26 cellular contexts compared by ENCODE assay signal in genomic region chr10:99457808-99458207, GRCh38. TPM values are rescaled to one million over a fixed set of nuclear protein-coding genes. Genes with fewer than 3 reads are reported as not detected.
DNase-seq lines count a peak whose midpoint lies in the region; ATAC-seq and TF ChIP-seq lines count a peak whose summit lies in the region.
"Had no signal": no experiment of that assay in that cellular context is flagged by ENCODE, and none has a peak within 500 bp of the region (broad histone marks: within the 10 kb centered on the region; RNA-seq: fewer than 3 reads in every experiment).

No MANE protein-coding gene starts in this region.

- no peak overlapping the region for H2BK15ac ChIP-seq in mesenchymal stem cell (ENCODE audit: low read depth, poor library complexity, severe bottlenecking)

- no peak overlapping the region for H3K14ac ChIP-seq in mesenchymal stem cell (ENCODE audit: low read length in 2 of 2)

- TF ChIP-seq CTCF in cardiac fibroblast (IDR thresholded peaks at IDR 0.05; ENCODE audit: low read depth, low read length) (no peak), OCI-LY7 (conservative IDR thresholded peaks at IDR 0.05; ENCODE audit: low read length) (no peak), breast epithelium (IDR thresholded peaks at IDR 0.05) (no peak)

- no peaks in the 10 kb centered on the region for H3K36me3 ChIP-seq in mesenchymal stem cell (ENCODE audit: control insufficient read depth in 1 of 2, insufficient read depth in 2 of 2, low read depth in 1 of 2, low read length in 2 of 2)
- no peaks in the 10 kb centered on the region for H3K36me3 ChIP-seq in OCI-LY7 (ENCODE audit: insufficient read depth, low read length)
- H3K36me3 ChIP-seq in breast epithelium: no peaks in the 10 kb centered on the region
- H3K36me3 ChIP-seq: ascending aorta, esophagus muscularis mucosa, right atrium auricular region, SJCRH30, spleen, thyroid gland, uterus had no signal

- no peak for ATAC-seq in GM18505 (IDR thresholded peaks at IDR 0.05; ENCODE audit: unreplicated experiment)

- POLR2A ChIA-PET in OCI-LY7 (lab: Charles Lee): no interaction called here

- H3K9me2 ChIP-seq in OCI-LY7 (ENCODE audit: insufficient read depth, low read length): no peaks in the 10 kb centered on the region

- H3K4me1 ChIP-seq in mesenchymal stem cell (ENCODE audit: control insufficient read depth, insufficient read depth, low read depth, low read length) (no peaks in the 10 kb centered on the region), OCI-LY7 (ENCODE audit: insufficient read depth, low read length, poor library complexity, severe bottlenecking) (no peaks in the 10 kb centered on the region), breast epithelium (no peaks in the 10 kb centered on the region)
- H3K4me1 ChIP-seq: ascending aorta, esophagus muscularis mucosa, right atrium auricular region, SJCRH30, spleen, thyroid gland, uterus had no signal

- H3K4me2 ChIP-seq in mesenchymal stem cell (ENCODE audit: low read length, poor library complexity, severe bottlenecking) (no peak overlapping the region), OCI-LY7 (ENCODE audit: low read length) (no peak overlapping the region)

- no peak overlapping the region for H4K8ac ChIP-seq in mesenchymal stem cell (ENCODE audit: low read length)

- no peak overlapping the region for H3K4ac ChIP-seq in mesenchymal stem cell (ENCODE audit: low read depth in 1 of 2, low read length in 2 of 2)

- no peak overlapping the region for H3K23ac ChIP-seq in mesenchymal stem cell (ENCODE audit: low read length in 2 of 2)

- H3K27me3 ChIP-seq in mesenchymal stem cell (ENCODE audit: control insufficient read depth in 1 of 2, insufficient read depth in 1 of 2, low read length in 2 of 2): peaks cover 21 to 48% of the 10 kb centered on the region in 2 experiments
- peaks cover 0 to 18% of the 10 kb centered on the region in 2 donors for H3K27me3 ChIP-seq in breast epithelium
- H3K27me3 ChIP-seq: ascending aorta, right atrium auricular region, thyroid gland, uterus had no signal

- H3K27ac ChIP-seq in mesenchymal stem cell (ENCODE audit: low read length, poor library complexity, severe bottlenecking): no peak overlapping the region
- no peak overlapping the region for H3K27ac ChIP-seq in OCI-LY7 (ENCODE audit: low read depth, low read length, poor library complexity, severe bottlenecking)
- no peak overlapping the region for H3K27ac ChIP-seq in breast epithelium
- H3K27ac ChIP-seq: ascending aorta, esophagus muscularis mucosa, right atrium auricular region, SJCRH30, spleen, thyroid gland, uterus had no signal

- no peak overlapping the region for H2AFZ ChIP-seq in mesenchymal stem cell (ENCODE audit: low read depth, low read length)
- no peak overlapping the region for H2AFZ ChIP-seq in OCI-LY7 (ENCODE audit: low read length)

- H2BK12ac ChIP-seq in mesenchymal stem cell (ENCODE audit: low read length in 2 of 2): peak overlapping the region in 1 of 2 experiments; percentile 81

- H3K9ac ChIP-seq in mesenchymal stem cell (ENCODE audit: low read length): no peak overlapping the region

- H3K9me3 ChIP-seq in mesenchymal stem cell (ENCODE audit: control insufficient read depth, low read length) (no peaks in the 10 kb centered on the region), OCI-LY7 (ENCODE audit: low read length) (no peaks in the 10 kb centered on the region), breast epithelium (no peaks in the 10 kb centered on the region)
- H3K9me3 ChIP-seq: ascending aorta, esophagus muscularis mucosa, right atrium auricular region, SJCRH30, spleen, thyroid gland, uterus had no signal

- CTCF ChIA-PET in OCI-LY7 (lab: Charles Lee; ENCODE audit: unreplicated experiment): no interaction called here

- TF ChIP-seq POLR2A in GM18505 (IDR thresholded peaks at IDR 0.05; ENCODE audit: borderline replicate concordance, extremely low read depth, insufficient read depth, insufficient read length): no peak
- no peak for TF ChIP-seq POLR2A in breast epithelium (IDR thresholded peaks at IDR 0.05)

- DNase-seq in EL (peak; percentile 59), NCI-H226 (peak; percentile 26), cardiac fibroblast (ENCODE audit: low read depth in 2 of 2) (peak; percentile 6 to 25), mesenchymal stem cell (peak; percentile 81), AG08395 (ENCODE audit: low spot score) (no peak), OCI-LY7 (ENCODE audit: low spot score) (no peak), breast epithelium (ENCODE audit: low spot score in 2 of 2) (no peak)
- DNase-seq: activated CD4-positive, alpha-beta T cell treated with anti-CD3 and anti-CD28 coated beads, Interleukin-2, amount 10 ng/mL, durations not matched to agents 7 days and 5 days; activated effector memory CD4-positive, alpha-beta T cell treated with Interleukin-2 at 50 U/mL for 16 hours; activated naive CD8-positive, alpha-beta T cell treated with anti-CD3 and anti-CD28 coated beads for 36 hours; C1 segment of cervical spinal cord; cerebellar nuclear complex; NCI-H2107; NCI-H446 treated with DMSO at 0.1 percent for 48 hours; posterior cingulate gyrus; RPMI8226; SJCRH30; spleen; stimulated activated CD8-positive, alpha-beta memory T cell treated with anti-CD3 and anti-CD28 coated beads, Interleukin-4, amount 100 ng/mL, for 48 hours; T1000; thyroid gland; uterus had no signal

- H2AK5ac ChIP-seq in mesenchymal stem cell (ENCODE audit: low read length, severe bottlenecking): no peak overlapping the region

- H4K91ac ChIP-seq in mesenchymal stem cell (ENCODE audit: low read length): no peak overlapping the region

- no TSS peak for BruUV-seq in OCI-LY7 (replicated peaks; lab: Mats Ljungman, UMichigan)

- H3K4me3 ChIP-seq in cardiac fibroblast (replicated peaks in 1 of 2; ENCODE audit: low read depth in 2 of 2, low read length in 2 of 2) (no peak overlapping the region), mesenchymal stem cell (ENCODE audit: insufficient read depth in 1 of 2, low read depth in 1 of 2, low read length in 2 of 2) (no peak overlapping the region), OCI-LY7 (ENCODE audit: low read depth, low read length, poor library complexity, severe bottlenecking) (no peak overlapping the region), breast epithelium (no peak overlapping the region)
- H3K4me3 ChIP-seq: ascending aorta, esophagus muscularis mucosa, right atrium auricular region, SJCRH30, spleen, thyroid gland, uterus had no signal

- peak overlapping the region in 1 of 2 experiments; percentile 89 for H3K18ac ChIP-seq in mesenchymal stem cell (ENCODE audit: low read depth in 1 of 2, low read length in 2 of 2)

- no peaks in the 10 kb centered on the region for H3K79me2 ChIP-seq in OCI-LY7 (ENCODE audit: insufficient read depth, low read depth, low read length)

- H2BK5ac ChIP-seq in mesenchymal stem cell (ENCODE audit: low read depth, low read length, poor library complexity, severe bottlenecking): no peak overlapping the region

- no peak overlapping the region for H2BK120ac ChIP-seq in mesenchymal stem cell (ENCODE audit: low read depth, low read length)

- H3K79me1 ChIP-seq in mesenchymal stem cell (replicated peaks; ENCODE audit: low read length, poor library complexity, severe bottlenecking): no peaks in the 10 kb centered on the region

- no peaks in the 10 kb centered on the region for H4K20me1 ChIP-seq in OCI-LY7 (ENCODE audit: insufficient read depth, low read length)

- intact Hi-C loops in OCI-LY7 (cut with micrococcal nuclease; ENCODE audit: unreplicated experiment): no loop called here
- intact Hi-C loops in breast epithelium (cut with DNase I; ENCODE audit: low total_unique reads): no loop called here

- 26% methylated on average over 2 of the region's 2 CpGs for WGBS in mesenchymal stem cell

RNA-seq across cellular contexts. Expression of gene GOT1, which starts 27.4 kb away (rescaled TPM):
- 36.0 TPM for polyA plus RNA-seq in mesenchymal stem cell (2013, experiment 1 of 2)
- 36.7 TPM for polyA plus RNA-seq in mesenchymal stem cell (2013, experiment 2 of 2)
- total RNA-seq in OCI-LY7 (2014; rRNA removed; shearing (Covaris generic)): 24.5 and 26.4 TPM in 2 replicates
- 50.4 and 59.0 TPM in 2 replicates for total RNA-seq in OCI-LY7 (2022)
- total RNA-seq in breast epithelium: 10 to 100 TPM; 13.9 to 18.4 (median 15.7) TPM

Comparison
In these comparisons a context has a peak if more than half of its experiments do, and no peak if none do; other contexts are left out.
1. DNase-seq: peak in EL (single experiment), NCI-H226 (single experiment), cardiac fibroblast (2 of 2) and mesenchymal stem cell (single experiment); none in AG08395 (single experiment), OCI-LY7 (single experiment) and breast epithelium (0 of 2).